ENCODE assay signal across 18 cellular contexts in genomic region chr3:38376098-38376816, GRCh38. TPM values are rescaled to one million over a fixed set of nuclear protein-coding genes. Genes with fewer than 3 reads are reported as not detected.
DNase-seq lines count a peak whose midpoint lies in the region; ATAC-seq and TF ChIP-seq lines count a peak whose summit lies in the region.
"Had no signal": no experiment of that assay in that cellular context is flagged by ENCODE, and none has a peak within 500 bp of the region (broad histone marks: within the 10 kb centered on the region; RNA-seq: fewer than 3 reads in every experiment).

No MANE protein-coding gene starts in this region.

- DNase-seq in epithelial cell of esophagus (ENCODE audit: low read depth) (peak; percentile 65), islet precursor cell (peak; percentile 26), myocyte (ENCODE audit: low read depth) (peak; percentile 48), aorta (peak in 1 of 2 donors; percentile 48), cerebellar nuclear complex (lab: John Stamatoyannopoulos, UW) (no peak), HUDEP-2 (lab: John Stamatoyannopoulos, UW; ENCODE audit: unreplicated experiment in 76 of 76) (no peak), coronary artery (ENCODE audit: low spot score) (no peak)
- no peak for DNase-seq in activated CD4-positive, alpha-beta memory T cell treated with anti-CD3 and anti-CD28 coated beads for 36 hours
- DNase-seq: C1 segment of cervical spinal cord; Calu3; CD4-positive, alpha-beta memory T cell; COR-L47; DMS53; DMS79 treated with DMSO at 0.1 percent for 48 hours; GF-D8; GM23248; H9 had no signal

- H3K4me3 Mint-ChIP-seq in activated CD4-positive, alpha-beta memory T cell treated with anti-CD3 and anti-CD28 coated beads for 36 hours, result no peak overlapping the region
- H3K4me3 Mint-ChIP-seq: CD4-positive, alpha-beta memory T cell; H9 had no signal

- intact Hi-C loops in aorta (cut with DNase I), result no loop called here
- intact Hi-C loops in activated CD4-positive, alpha-beta memory T cell treated with anti-CD3 and anti-CD28 coated beads for 36 hours (cut with micrococcal nuclease), result no loop called here

- no peaks in the 10 kb centered on the region for H3K9me3 ChIP-seq in aorta (ENCODE audit: control insufficient read depth, low read length)

- peaks cover 35% of the 10 kb centered on the region for H3K36me3 Mint-ChIP-seq in activated CD4-positive, alpha-beta memory T cell treated with anti-CD3 and anti-CD28 coated beads for 36 hours
- H3K36me3 Mint-ChIP-seq: CD4-positive, alpha-beta memory T cell had no signal

- H3K36me3 ChIP-seq in aorta (ENCODE audit: control insufficient read depth in 1 of 2, insufficient read depth in 2 of 2, low read length in 1 of 2), result no peaks in the 10 kb centered on the region

- no peaks in the 10 kb centered on the region for H3K27me3 ChIP-seq in aorta (ENCODE audit: control insufficient read depth in 1 of 2, insufficient read depth in 2 of 2, low read length in 1 of 2)

- 91 to 93% methylated on average over 8 of the region's 8 CpGs for WGBS in aorta, 2 donors

- H3K27ac ChIP-seq in aorta (ENCODE audit: low read depth in 1 of 2, low read length in 2 of 2) (no peak overlapping the region), coronary artery (no peak overlapping the region)
- H3K27ac ChIP-seq: GM23248 had no signal

- peaks cover 2% of the 10 kb centered on the region for H3K9me3 Mint-ChIP-seq in activated CD4-positive, alpha-beta memory T cell treated with anti-CD3 and anti-CD28 coated beads for 36 hours

- peak; percentile 13 for ATAC-seq in aorta (ENCODE audit: low FRiP score)
- ATAC-seq: HCT116 had no signal

- TF ChIP-seq CTCF in epithelial cell of esophagus (IDR thresholded peaks at IDR 0.05; ENCODE audit: insufficient read depth, low read depth, low read length, missing control alignments), result no peak
- TF ChIP-seq CTCF in coronary artery (IDR thresholded peaks at IDR 0.05), result no peak

- CTCF ChIA-PET in activated CD4-positive, alpha-beta memory T cell treated with anti-CD3 and anti-CD28 coated beads for 36 hours (lab: Charles Lee), result no interaction called here

- no peaks in the 10 kb centered on the region for H3K4me1 ChIP-seq in aorta (ENCODE audit: control insufficient read depth in 1 of 2, insufficient read depth in 2 of 2, low read length in 2 of 2)

- H3K4me3 ChIP-seq in epithelial cell of esophagus (ENCODE audit: low read length), result no peak overlapping the region
- no peak overlapping the region for H3K4me3 ChIP-seq in aorta (ENCODE audit: low read length in 2 of 2)
- no peak overlapping the region for H3K4me3 ChIP-seq in coronary artery
- H3K4me3 ChIP-seq: GM23248 had no signal

- peaks cover 24% of the 10 kb centered on the region for H3K4me1 Mint-ChIP-seq in activated CD4-positive, alpha-beta memory T cell treated with anti-CD3 and anti-CD28 coated beads for 36 hours (ENCODE audit: low read depth)

- POLR2A ChIA-PET in activated CD4-positive, alpha-beta memory T cell treated with anti-CD3 and anti-CD28 coated beads for 36 hours (lab: Charles Lee), result no interaction called here

- no peaks in the 10 kb centered on the region for H3K27me3 Mint-ChIP-seq in activated CD4-positive, alpha-beta memory T cell treated with anti-CD3 and anti-CD28 coated beads for 36 hours
- H3K27me3 Mint-ChIP-seq: CD4-positive, alpha-beta memory T cell had no signal

- no peak overlapping the region for H3K27ac Mint-ChIP-seq in activated CD4-positive, alpha-beta memory T cell treated with anti-CD3 and anti-CD28 coated beads for 36 hours
- H3K27ac Mint-ChIP-seq: H9 had no signal

RNA-seq across cellular contexts. Expression of gene XYLB, which starts 29.7 kb away (rescaled TPM):
- total RNA-seq in myocyte (1.5 and 1.9 TPM in 2 replicates), aorta (1 to 10 TPM; 2.2 to 6.2 TPM)
- polyA plus RNA-seq in myocyte (2012), result 2.4 TPM
- 1 to 10 TPM in 1 of 2 donors, under 1 TPM in 1; 0.15 to 1.0 TPM for polyA plus RNA-seq in aorta
- 1 to 10 TPM; 4.8 to 4.9 TPM for total RNA-seq in activated CD4-positive, alpha-beta memory T cell treated with anti-CD3 and anti-CD28 coated beads for 36 hours

Comparison
In these comparisons a context has a peak if more than half of its experiments do, and no peak if none do; other contexts are left out.
1. DNase-seq: peak in epithelial cell of esophagus (single experiment), islet precursor cell (single experiment) and myocyte (single experiment); none in cerebellar nuclear complex (0 of 2), activated CD4-positive, alpha-beta memory T cell treated with anti-CD3 and anti-CD28 coated beads for 36 hours (single experiment), HUDEP-2 (0 of 76) and coronary artery (single experiment).